Comparison of ENCODE assay signal across 6 cellular contexts in the genomic region with DNA sequence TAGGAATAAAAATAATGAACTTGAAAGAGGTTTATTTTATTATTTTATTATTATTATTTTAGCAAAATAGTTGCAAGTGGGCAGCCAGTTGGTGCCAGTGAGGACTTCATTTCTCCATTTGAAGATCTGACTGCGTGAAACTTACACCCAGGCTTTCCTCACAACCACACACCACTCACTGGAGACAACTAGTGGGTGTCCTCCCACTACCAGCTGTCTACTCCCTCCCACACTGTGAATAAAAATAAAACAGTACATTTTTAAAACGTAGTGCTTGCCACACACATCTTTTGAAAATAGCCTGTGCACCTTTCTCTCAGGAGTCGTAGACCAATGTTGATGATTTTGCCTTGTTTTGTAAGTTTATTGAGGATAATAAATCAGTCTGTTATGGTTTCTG. TPM values are rescaled to one million over a fixed set of nuclear protein-coding genes. Genes with fewer than 3 reads are reported as not detected.
"Had no signal": no experiment of that assay in that cellular context is flagged by ENCODE, and none has a peak within 500 bp of the region (broad histone marks: within the 10 kb centered on the region; RNA-seq: fewer than 3 reads in every experiment).

No MANE protein-coding gene starts in this region.

- H3K27ac ChIP-seq: HL-60 had no signal

- H2AFZ ChIP-seq: GM23338 had no signal

- DNase-seq: H9, HCEC 1CT, HFFc6, KBM-7 had no signal

- H3K4me3 ChIP-seq: GM23338 had no signal

- H3K4me2 ChIP-seq: GM23338 had no signal

RNA-seq across cellular contexts. Expression of gene FGF13, which starts 7.4 kb away (rescaled TPM):
- total RNA-seq: HFFc6 had no signal
